25 cellular contexts compared by ENCODE assay signal in genomic region chr7:37365405-37365804, GRCh38.
DNase-seq lines count a peak whose midpoint lies in the region; ATAC-seq and TF ChIP-seq lines count a peak whose summit lies in the region.
"Had no signal": no experiment of that assay in that cellular context is flagged by ENCODE, and none has a peak within 500 bp of the region (broad histone marks: within the 10 kb centered on the region; RNA-seq: fewer than 3 reads in every experiment).

No MANE protein-coding gene starts in this region.

- H3K9me3 Mint-ChIP-seq in activated CD4-positive, alpha-beta T cell treated with anti-CD3 and anti-CD28 coated beads, Interleukin-2, amount 10 ng/mL, durations not matched to agents 24 days and 14 days: peaks cover 17% of the 10 kb centered on the region
- no peaks in the 10 kb centered on the region for H3K9me3 Mint-ChIP-seq in CD4-positive, alpha-beta T cell
- H3K9me3 Mint-ChIP-seq in central memory CD8-positive, alpha-beta T cell: no peaks in the 10 kb centered on the region
- H3K9me3 Mint-ChIP-seq: activated B cell treated with CpG ODN at 0.5 μM for 24 hours, brain, IgD-negative memory B cell had no signal

- H3K4me3 Mint-ChIP-seq in activated CD4-positive, alpha-beta T cell treated with anti-CD3 and anti-CD28 coated beads, Interleukin-2, amount 10 ng/mL, durations not matched to agents 24 days and 14 days: peak overlapping the region; percentile 1
- H3K4me3 Mint-ChIP-seq in CD4-positive, alpha-beta T cell: no peak overlapping the region
- peak overlapping the region; percentile 53 for H3K4me3 Mint-ChIP-seq in T-helper 17 cell
- H3K4me3 Mint-ChIP-seq in central memory CD8-positive, alpha-beta T cell: no peak overlapping the region
- H3K4me3 Mint-ChIP-seq: activated B cell treated with CpG ODN at 0.5 μM for 24 hours, brain, IgD-negative memory B cell had no signal

- CTCF ChIA-PET in CD4-positive, alpha-beta T cell (lab: Charles Lee): interaction anchor here (1.6 kb wide), 1 partner anchor 84 kb away, joined by 5 read pairs; the partner anchor contains the start of gene ELMO1

- no peak overlapping the region for H3K27ac ChIP-seq in CD4-positive, alpha-beta T cell (ENCODE audit: low read depth, low read length)
- H3K27ac ChIP-seq: C4-2B, esophagus muscularis mucosa, neutrophil, stomach, vagina had no signal

- peaks cover 13% of the 10 kb centered on the region for H3K36me3 Mint-ChIP-seq in activated CD4-positive, alpha-beta T cell treated with anti-CD3 and anti-CD28 coated beads, Interleukin-2, amount 10 ng/mL, durations not matched to agents 24 days and 14 days (ENCODE audit: low read depth)
- H3K36me3 Mint-ChIP-seq in CD4-positive, alpha-beta T cell (ENCODE audit: low read depth): no peaks in the 10 kb centered on the region
- peaks cover 3% of the 10 kb centered on the region for H3K36me3 Mint-ChIP-seq in T-helper 17 cell (ENCODE audit: low read depth)
- H3K36me3 Mint-ChIP-seq in central memory CD8-positive, alpha-beta T cell (ENCODE audit: insufficient read depth): no peaks in the 10 kb centered on the region
- H3K36me3 Mint-ChIP-seq: brain had no signal

- POLR2A ChIA-PET in CD4-positive, alpha-beta T cell (lab: Charles Lee): interaction anchor here (1.6 to 1.7 kb wide), 2 partner anchors 12 to 83 kb away, joined by 9 read pairs; partner anchors contain the start of gene ELMO1

- peak overlapping the region; percentile 9 for H3K27ac Mint-ChIP-seq in activated CD4-positive, alpha-beta T cell treated with anti-CD3 and anti-CD28 coated beads, Interleukin-2, amount 10 ng/mL, durations not matched to agents 24 days and 14 days
- H3K27ac Mint-ChIP-seq in CD4-positive, alpha-beta T cell: peak overlapping the region; percentile 85
- peak overlapping the region; percentile 74 for H3K27ac Mint-ChIP-seq in T-helper 17 cell
- no peak overlapping the region for H3K27ac Mint-ChIP-seq in central memory CD8-positive, alpha-beta T cell (ENCODE audit: low read depth)
- H3K27ac Mint-ChIP-seq: activated B cell treated with CpG ODN at 0.5 μM for 24 hours, brain, IgD-negative memory B cell had no signal

- no peaks in the 10 kb centered on the region for H3K27me3 Mint-ChIP-seq in activated CD4-positive, alpha-beta T cell treated with anti-CD3 and anti-CD28 coated beads, Interleukin-2, amount 10 ng/mL, durations not matched to agents 24 days and 14 days
- H3K27me3 Mint-ChIP-seq in CD4-positive, alpha-beta T cell: no peaks in the 10 kb centered on the region
- H3K27me3 Mint-ChIP-seq in T-helper 17 cell: no peaks in the 10 kb centered on the region
- H3K27me3 Mint-ChIP-seq in central memory CD8-positive, alpha-beta T cell: no peaks in the 10 kb centered on the region
- H3K27me3 Mint-ChIP-seq: activated B cell treated with CpG ODN at 0.5 μM for 24 hours, brain, IgD-negative memory B cell had no signal

- H3K9me3 ChIP-seq in CD4-positive, alpha-beta T cell (ENCODE audit: control insufficient read depth, low read length): no peaks in the 10 kb centered on the region
- no peaks in the 10 kb centered on the region for H3K9me3 ChIP-seq in T-helper 17 cell (ENCODE audit: control insufficient read depth, low read length, poor library complexity, severe bottlenecking)
- H3K9me3 ChIP-seq: esophagus muscularis mucosa, neutrophil, stomach, vagina had no signal

- H3K27me3 ChIP-seq in CD4-positive, alpha-beta T cell (ENCODE audit: control insufficient read depth, insufficient read depth, low read length): no peaks in the 10 kb centered on the region
- H3K27me3 ChIP-seq: esophagus muscularis mucosa, neutrophil, stomach, vagina had no signal

- ATAC-seq in CD4-positive, alpha-beta T cell (ENCODE audit: poor library complexity): peak; percentile 41
- ATAC-seq in T-helper 17 cell: peak; percentile 75
- peak; percentile 36 for ATAC-seq in central memory CD8-positive, alpha-beta T cell (replicated peaks; ENCODE audit: extremely low read depth, poor library complexity, severe bottlenecking)
- no peak for ATAC-seq in HG03108 (IDR thresholded peaks at IDR 0.05; ENCODE audit: unreplicated experiment)

- intact Hi-C loops in activated CD4-positive, alpha-beta T cell treated with anti-CD3 and anti-CD28 coated beads, Interleukin-2, amount 10 ng/mL, durations not matched to agents 24 days and 14 days (cut with micrococcal nuclease): loop anchor here (1.0 to 10.0 kb wide), 2 partner anchors 43 to 301 kb away; no protein-coding TSS in a partner anchor
- intact Hi-C loops in CD4-positive, alpha-beta T cell (cut with DNase I, micrococcal nuclease): loop anchor here in 1 of 2 experiments (5.0 kb wide), 1 partner anchor 37 kb away; no protein-coding TSS in a partner anchor

- H3K4me1 Mint-ChIP-seq in activated CD4-positive, alpha-beta T cell treated with anti-CD3 and anti-CD28 coated beads, Interleukin-2, amount 10 ng/mL, durations not matched to agents 24 days and 14 days: peaks cover 39% of the 10 kb centered on the region
- peaks cover 87% of the 10 kb centered on the region for H3K4me1 Mint-ChIP-seq in CD4-positive, alpha-beta T cell (ENCODE audit: low read depth)
- peaks cover 59% of the 10 kb centered on the region for H3K4me1 Mint-ChIP-seq in T-helper 17 cell
- H3K4me1 Mint-ChIP-seq in central memory CD8-positive, alpha-beta T cell: peaks cover 61% of the 10 kb centered on the region

- DNase-seq in activated CD4-positive, alpha-beta T cell treated with anti-CD3 and anti-CD28 coated beads, Interleukin-2, amount 10 ng/mL, durations not matched to agents 24 days and 14 days: peak; percentile 65
- no peak for DNase-seq in activated CD4-positive, alpha-beta T cell treated with anti-CD3 and anti-CD28 coated beads for 4 hours
- DNase-seq in CD4-positive, alpha-beta T cell: no peak
- DNase-seq in T-helper 17 cell (no peak), NCI-H2029 treated with DMSO at 0.1 percent for 48 hours (lab: John Stamatoyannopoulos, UW) (no peak), NCI-H146 treated with DMSO at 0.1 percent for 48 hours (lab: John Stamatoyannopoulos, UW; ENCODE audit: unreplicated experiment) (no peak)
- no peak for DNase-seq in central memory CD8-positive, alpha-beta T cell (ENCODE audit: low spot score in 2 of 2)
- DNase-seq: activated B cell treated with CpG ODN at 0.5 μM for 24 hours, amniotic stem cell, foreskin fibroblast, NCI-H1694 treated with DMSO at 0.1 percent for 48 hours, NCI-H2171, NCI-H510A, posterior cingulate gyrus, right cardiac atrium, SHP77 treated with DMSO at 0.1 percent for 48 hours, stomach, T1000 had no signal

- TF ChIP-seq CTCF in CD4-positive, alpha-beta T cell (IDR thresholded peaks at IDR 0.05): no peak

Comparison
In these comparisons a context has a peak if more than half of its experiments do, and no peak if none do; other contexts are left out.
1. H3K4me3 Mint-ChIP-seq: peak in activated CD4-positive, alpha-beta T cell treated with anti-CD3 and anti-CD28 coated beads, Interleukin-2, amount 10 ng/mL, durations not matched to agents 24 days and 14 days (single experiment) and T-helper 17 cell (single experiment); none in CD4-positive, alpha-beta T cell (single experiment) and central memory CD8-positive, alpha-beta T cell (single experiment).